17 cellular contexts compared by ENCODE assay signal in the genomic region with DNA sequence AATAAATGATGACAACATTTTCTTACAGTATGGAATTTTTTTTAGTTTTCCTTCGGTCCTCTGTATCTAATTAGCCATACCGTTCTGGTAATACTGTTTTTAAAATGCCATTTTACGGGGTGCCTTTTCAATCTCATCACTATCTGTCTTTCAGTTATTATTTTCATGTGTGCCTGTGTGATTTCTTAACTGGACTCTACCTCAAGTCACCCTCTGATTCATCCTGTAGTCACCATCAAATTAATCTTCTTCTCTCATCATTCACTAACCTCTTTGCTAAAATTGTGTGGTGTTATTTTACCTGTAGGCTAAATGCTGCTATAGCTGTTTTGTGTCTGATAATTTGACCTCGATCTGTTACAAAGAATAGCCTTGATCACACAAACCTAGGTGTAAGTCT. TPM values are rescaled to one million over a fixed set of nuclear protein-coding genes. Genes with fewer than 3 reads are reported as not detected.
DNase-seq lines count a peak whose midpoint lies in the region; ATAC-seq, FAIRE-seq and TF ChIP-seq lines count a peak whose summit lies in the region.
"Had no signal": no experiment of that assay in that cellular context is flagged by ENCODE, and none has a peak within 500 bp of the region (broad histone marks: within the 10 kb centered on the region; RNA-seq: fewer than 3 reads in every experiment).

No MANE protein-coding gene starts in this region.

- no peak for FAIRE-seq in H54 (lab: Jason Lieb, UNC)
- FAIRE-seq: pancreas had no signal

- DNase-seq in A172 (ENCODE audit: low spot score) = peak; percentile 53
- peak; percentile 25 for DNase-seq in GM03348 (ENCODE audit: low spot score)
- no peak for DNase-seq in T-helper 17 cell
- no peak for DNase-seq in hepatocyte (ENCODE audit: low spot score)
- no peak for DNase-seq in dedifferentiated amniotic fluid mesenchymal stem cell (ENCODE audit: extremely low spot score)
- no peak for DNase-seq in H54 (ENCODE audit: insufficient read length, low spot score)
- DNase-seq in heart right ventricle = no peak
- DNase-seq in caudate nucleus (lab: John Stamatoyannopoulos, UW) = no peak
- DNase-seq: activated CD4-positive, alpha-beta T cell treated with anti-CD3 and anti-CD28 coated beads, Interleukin-2, amount 50 U/mL, for 48 hours; glutamatergic neuron; pancreas; stimulated activated CD4-positive, alpha-beta T cell treated with anti-CD3 and anti-CD28 coated beads, Interleukin-1b, Interleukin-23, amount 100 ng/mL, for 48 hours had no signal

- H3K27ac ChIP-seq in hepatocyte (peak overlapping the region; percentile 5), heart right ventricle (no peak overlapping the region), caudate nucleus (ENCODE audit: low read depth, low read length) (no peak overlapping the region)
- H3K27ac ChIP-seq: BLaER1, KMS-11, pancreas had no signal

- no peak for ATAC-seq in T-helper 17 cell
- ATAC-seq in heart right ventricle = no peak

- no peak overlapping the region for H3K4me2 ChIP-seq in hepatocyte
- H3K4me2 ChIP-seq: BLaER1, KMS-11 had no signal

- H2AFZ ChIP-seq in hepatocyte = no peak overlapping the region

- H3K36me3 ChIP-seq in hepatocyte (replicated peaks; ENCODE audit: insufficient read depth, low read depth) (no peaks in the 10 kb centered on the region), heart right ventricle (peaks cover 0 to 79% (median 12%) of the 10 kb centered on the region in 9 donors)

- H3K27me3 ChIP-seq in hepatocyte = no peaks in the 10 kb centered on the region
- H3K27me3 ChIP-seq in heart right ventricle = no peaks in the 10 kb centered on the region
- H3K27me3 ChIP-seq: BLaER1, pancreas had no signal

- H3K9me2 ChIP-seq in hepatocyte (replicated peaks; ENCODE audit: insufficient read depth) = no peaks in the 10 kb centered on the region

- H4K20me1 ChIP-seq in hepatocyte (ENCODE audit: insufficient read depth, poor library complexity, severe bottlenecking) = no peaks in the 10 kb centered on the region

- H3K9me3 ChIP-seq in T-helper 17 cell (ENCODE audit: control insufficient read depth, low read length, poor library complexity, severe bottlenecking) (no peaks in the 10 kb centered on the region), hepatocyte (ENCODE audit: low read depth) (no peaks in the 10 kb centered on the region), heart right ventricle (no peaks in the 10 kb centered on the region)
- H3K9me3 ChIP-seq: BLaER1, pancreas had no signal

- H3K27me3 Mint-ChIP-seq in T-helper 17 cell = no peaks in the 10 kb centered on the region

- intact Hi-C loops in heart right ventricle (cut with DNase I) = loop anchor here in 4 of 10 donors (5.0 to 10.0 kb wide), 2 partner anchors 97 to 154 kb away; a partner anchor contains a TSS

- no peak for TF ChIP-seq POLR2A in H54 (IDR thresholded peaks at IDR 0.05; ENCODE audit: low read depth, low read length)

- no peak overlapping the region for H3K4me3 ChIP-seq in hepatocyte
- no peak overlapping the region for H3K4me3 ChIP-seq in heart right ventricle
- H3K4me3 ChIP-seq: BLaER1, pancreas had no signal

- H3K79me2 ChIP-seq in hepatocyte = peaks cover 18% of the 10 kb centered on the region

- 68% methylated on average over 4 of the region's 4 CpGs for WGBS in hepatocyte (ENCODE audit: low lambda C conversion rate, missing lambda C conversion rate)
- 67 to 76% methylated on average over 4 of the region's 4 CpGs for WGBS in heart right ventricle, 2 donors

- H3K27ac Mint-ChIP-seq in T-helper 17 cell = peak overlapping the region; percentile 94
- H3K27ac Mint-ChIP-seq: T-helper 1 cell treated with Interleukin-12 subunit alpha and Interleukin-12 subunit beta and Interleukin-4 antibody, amounts not matched to agents 30 μg/mL and 1 μg/mL, for 36 hours had no signal

- H3K4me1 ChIP-seq in hepatocyte (ENCODE audit: insufficient read depth) (no peaks in the 10 kb centered on the region), heart right ventricle (peaks cover 0 to 9% (median 0%) of the 10 kb centered on the region in 9 donors)
- H3K4me1 ChIP-seq: BLaER1 had no signal

- TF ChIP-seq CTCF in hepatocyte (IDR thresholded peaks at IDR 0.05; ENCODE audit: poor library complexity) (no peak), heart right ventricle (IDR thresholded peaks at IDR 0.05) (no peak)

- peaks cover 13% of the 10 kb centered on the region for H3K36me3 Mint-ChIP-seq in T-helper 17 cell (ENCODE audit: low read depth)

- no peak overlapping the region for H3K4me3 Mint-ChIP-seq in T-helper 17 cell
- H3K4me3 Mint-ChIP-seq: T-helper 1 cell treated with Interleukin-12 subunit alpha and Interleukin-12 subunit beta and Interleukin-4 antibody, amounts not matched to agents 30 μg/mL and 1 μg/mL, for 36 hours had no signal

- peaks cover 7% of the 10 kb centered on the region for H3K4me1 Mint-ChIP-seq in T-helper 17 cell

RNA-seq across cellular contexts. Expression of a gene that starts 16.0 kb away (rescaled TPM):
- total RNA-seq in A172 (2014; rRNA removed; shearing (Covaris generic)) = 417 and 440 TPM in 2 replicates
- total RNA-seq in T-helper 17 cell (100 to 1,000 TPM; 197 to 229 TPM), hepatocyte (188 and 206 TPM in 2 replicates), heart right ventricle (100 to 1,000 TPM in 2 of 10 donors, 10 to 100 TPM in 8; 61.3 to 115 (median 84.6) TPM)
- polyA plus RNA-seq in hepatocyte (168 and 177 TPM in 2 replicates), heart right ventricle (100 to 1,000 TPM in 1 of 2 donors, 10 to 100 TPM in 1; 41.3 to 190 TPM)

RNA-seq across cellular contexts. Expression of a gene that starts 41.5 kb away (rescaled TPM):
- total RNA-seq in A172 (2014; rRNA removed; shearing (Covaris generic)) = not detected in 2 replicates
- not detected for total RNA-seq in T-helper 17 cell
- not detected in 2 replicates for total RNA-seq in hepatocyte
- polyA plus RNA-seq in hepatocyte = not detected in 2 replicates
- 10 to 100 TPM; 14.4 to 75.7 (median 40.9) TPM for total RNA-seq in heart right ventricle
- 10 to 100 TPM in 1 of 2 donors, 1 to 10 TPM in 1; 3.4 to 31.4 TPM for polyA plus RNA-seq in heart right ventricle
- total RNA-seq: G401, lower leg skin, pancreas had no signal
- polyA plus RNA-seq: pancreas had no signal

Comparison
In these comparisons a context has a peak if more than half of its experiments do, and no peak if none do; other contexts are left out.
1. DNase-seq: peak in A172 (single experiment) and GM03348 (single experiment); none in T-helper 17 cell (0 of 3), hepatocyte (single experiment), dedifferentiated amniotic fluid mesenchymal stem cell (single experiment), H54 (single experiment), heart right ventricle (0 of 2) and caudate nucleus (0 of 61).
2. RNA of a gene that starts 41.5 kb away (total RNA-seq): 14.4 to 75.7 TPM in heart right ventricle; not detected in A172, not detected in T-helper 17 cell and not detected in hepatocyte; every median in the first group is over 10 times any median in the second.